In the genomic region with DNA sequence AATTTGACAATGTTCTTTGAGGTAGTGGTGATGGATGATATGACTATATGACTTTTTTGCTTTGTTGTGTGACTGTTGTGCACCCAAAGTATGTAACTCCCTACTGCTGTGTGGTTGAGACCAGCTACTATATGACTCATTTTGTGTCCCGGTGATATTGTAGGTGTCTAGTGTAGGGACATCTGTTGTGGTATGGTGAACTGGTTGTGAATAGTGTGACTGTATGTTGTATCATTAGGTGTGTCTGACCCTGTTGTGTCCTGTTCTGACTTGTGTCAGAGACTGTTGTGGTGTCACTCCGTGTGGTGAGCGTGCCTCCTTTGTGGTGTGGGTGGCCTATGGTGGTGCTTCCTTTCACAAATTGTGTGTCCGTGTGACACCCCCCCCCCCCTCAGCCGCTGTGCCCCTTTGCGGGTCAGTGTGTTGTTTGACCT, we compare ENCODE assay signal across 2 cellular contexts.
TF ChIP-seq lines count a peak whose summit lies in the region.

No MANE protein-coding gene starts in this region.

TF ChIP-seq in IMR-90, 13 proteins besides CTCF, POLR2A, EP300 and RAD21:
- TF ChIP-seq RCOR1 (IDR thresholded peaks at IDR 0.05; ENCODE audit: insufficient replicate concordance, low read length), result no peak
- TF ChIP-seq, protein P1, sequence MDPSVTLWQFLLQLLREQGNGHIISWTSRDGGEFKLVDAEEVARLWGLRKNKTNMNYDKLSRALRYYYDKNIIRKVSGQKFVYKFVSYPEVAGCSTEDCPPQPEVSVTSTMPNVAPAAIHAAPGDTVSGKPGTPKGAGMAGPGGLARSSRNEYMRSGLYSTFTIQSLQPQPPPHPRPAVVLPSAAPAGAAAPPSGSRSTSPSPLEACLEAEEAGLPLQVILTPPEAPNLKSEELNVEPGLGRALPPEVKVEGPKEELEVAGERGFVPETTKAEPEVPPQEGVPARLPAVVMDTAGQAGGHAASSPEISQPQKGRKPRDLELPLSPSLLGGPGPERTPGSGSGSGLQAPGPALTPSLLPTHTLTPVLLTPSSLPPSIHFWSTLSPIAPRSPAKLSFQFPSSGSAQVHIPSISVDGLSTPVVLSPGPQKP (IDR thresholded peaks at IDR 0.05; ENCODE audit: borderline replicate concordance, low read depth, low read length), result no peak
- no peak for TF ChIP-seq RFX5 (IDR thresholded peaks at IDR 0.05; ENCODE audit: low read depth, low read length)

TF ChIP-seq in HepG2, 621 proteins besides CTCF, POLR2A, EP300 and RAD21:
- no peak for TF ChIP-seq ZNF703 (CRISPR knock-in tag; IDR thresholded peaks at IDR 0.05; ENCODE audit: borderline replicate concordance)
- TF ChIP-seq FOSL2 (CRISPR knock-in tag; IDR thresholded peaks at IDR 0.05), result peak; percentile 22; the same call in 1 of the 2 replicates
- no peak for TF ChIP-seq TCF7 (IDR thresholded peaks at IDR 0.05; ENCODE audit: low read depth)
- TF ChIP-seq, protein P2, sequence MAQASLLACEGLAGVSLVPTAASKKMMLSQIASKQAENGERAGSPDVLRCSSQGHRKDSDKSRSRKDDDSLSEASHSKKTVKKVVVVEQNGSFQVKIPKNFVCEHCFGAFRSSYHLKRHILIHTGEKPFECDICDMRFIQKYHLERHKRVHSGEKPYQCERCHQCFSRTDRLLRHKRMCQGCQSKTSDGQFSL (CRISPR knock-in tag; IDR thresholded peaks at IDR 0.05), result peak; percentile 6; the same call in 1 of the 2 replicates
- TF ChIP-seq, protein P3, sequence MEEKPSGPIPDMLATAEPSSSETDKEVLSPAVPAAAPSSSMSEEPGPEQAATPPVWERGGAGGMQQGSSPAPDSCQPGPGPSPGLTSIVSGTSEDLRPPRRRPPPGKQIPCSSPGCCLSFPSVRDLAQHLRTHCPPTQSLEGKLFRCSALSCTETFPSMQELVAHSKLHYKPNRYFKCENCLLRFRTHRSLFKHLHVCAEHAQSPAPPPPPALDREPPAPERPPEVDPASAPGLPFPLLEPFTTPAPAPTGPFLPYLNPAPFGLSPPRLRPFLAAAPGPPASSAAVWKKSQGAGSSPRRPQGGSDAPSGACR (CRISPR knock-in tag; IDR thresholded peaks at IDR 0.05), result no peak
- 0 out of 2 replicates have a peak, but pooled peaks have one; percentile 4 for TF ChIP-seq FOXK2 (IDR thresholded peaks at IDR 0.05)
- no peak for TF ChIP-seq FOXP1 (IDR thresholded peaks at IDR 0.05)
- no peak for TF ChIP-seq FOXP1 (CRISPR knock-in tag; IDR thresholded peaks at IDR 0.05)
- TF ChIP-seq CCAR2 (optimal IDR thresholded peaks at IDR 0.05; ENCODE audit: low read depth, low read length), result no peak
- 0 out of 2 replicates have a peak, but pooled peaks have one; percentile 8 for TF ChIP-seq YEATS2 (CRISPR knock-in tag; IDR thresholded peaks at IDR 0.05; ENCODE audit: borderline replicate concordance)
- TF ChIP-seq, protein P4, sequence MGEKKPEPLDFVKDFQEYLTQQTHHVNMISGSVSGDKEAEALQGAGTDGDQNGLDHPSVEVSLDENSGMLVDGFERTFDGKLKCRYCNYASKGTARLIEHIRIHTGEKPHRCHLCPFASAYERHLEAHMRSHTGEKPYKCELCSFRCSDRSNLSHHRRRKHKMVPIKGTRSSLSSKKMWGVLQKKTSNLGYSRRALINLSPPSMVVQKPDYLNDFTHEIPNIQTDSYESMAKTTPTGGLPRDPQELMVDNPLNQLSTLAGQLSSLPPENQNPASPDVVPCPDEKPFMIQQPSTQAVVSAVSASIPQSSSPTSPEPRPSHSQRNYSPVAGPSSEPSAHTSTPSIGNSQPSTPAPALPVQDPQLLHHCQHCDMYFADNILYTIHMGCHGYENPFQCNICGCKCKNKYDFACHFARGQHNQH (CRISPR knock-in tag; IDR thresholded peaks at IDR 0.05), result no peak
- TF ChIP-seq CEBPG (CRISPR knock-in tag; IDR thresholded peaks at IDR 0.05), result no peak
- TF ChIP-seq SSRP1 (CRISPR knock-in tag; IDR thresholded peaks at IDR 0.05), result no peak
- TF ChIP-seq, protein P5, sequence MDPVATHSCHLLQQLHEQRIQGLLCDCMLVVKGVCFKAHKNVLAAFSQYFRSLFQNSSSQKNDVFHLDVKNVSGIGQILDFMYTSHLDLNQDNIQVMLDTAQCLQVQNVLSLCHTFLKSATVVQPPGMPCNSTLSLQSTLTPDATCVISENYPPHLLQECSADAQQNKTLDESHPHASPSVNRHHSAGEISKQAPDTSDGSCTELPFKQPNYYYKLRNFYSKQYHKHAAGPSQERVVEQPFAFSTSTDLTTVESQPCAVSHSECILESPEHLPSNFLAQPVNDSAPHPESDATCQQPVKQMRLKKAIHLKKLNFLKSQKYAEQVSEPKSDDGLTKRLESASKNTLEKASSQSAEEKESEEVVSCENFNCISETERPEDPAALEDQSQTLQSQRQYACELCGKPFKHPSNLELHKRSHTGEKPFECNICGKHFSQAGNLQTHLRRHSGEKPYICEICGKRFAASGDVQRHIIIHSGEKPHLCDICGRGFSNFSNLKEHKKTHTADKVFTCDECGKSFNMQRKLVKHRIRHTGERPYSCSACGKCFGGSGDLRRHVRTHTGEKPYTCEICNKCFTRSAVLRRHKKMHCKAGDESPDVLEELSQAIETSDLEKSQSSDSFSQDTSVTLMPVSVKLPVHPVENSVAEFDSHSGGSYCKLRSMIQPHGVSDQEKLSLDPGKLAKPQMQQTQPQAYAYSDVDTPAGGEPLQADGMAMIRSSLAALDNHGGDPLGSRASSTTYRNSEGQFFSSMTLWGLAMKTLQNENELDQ (CRISPR knock-in tag; IDR thresholded peaks at IDR 0.05; ENCODE audit: borderline replicate concordance), result 0 out of 2 replicates have a peak, but pooled peaks have one; percentile 18
- no peak for TF ChIP-seq ZNF180 (CRISPR knock-in tag; IDR thresholded peaks at IDR 0.05; ENCODE audit: borderline replicate concordance, low read depth)
- no peak for TF ChIP-seq RNF2 (conservative IDR thresholded peaks at IDR 0.05; ENCODE audit: low read depth)
- TF ChIP-seq, protein P6, sequence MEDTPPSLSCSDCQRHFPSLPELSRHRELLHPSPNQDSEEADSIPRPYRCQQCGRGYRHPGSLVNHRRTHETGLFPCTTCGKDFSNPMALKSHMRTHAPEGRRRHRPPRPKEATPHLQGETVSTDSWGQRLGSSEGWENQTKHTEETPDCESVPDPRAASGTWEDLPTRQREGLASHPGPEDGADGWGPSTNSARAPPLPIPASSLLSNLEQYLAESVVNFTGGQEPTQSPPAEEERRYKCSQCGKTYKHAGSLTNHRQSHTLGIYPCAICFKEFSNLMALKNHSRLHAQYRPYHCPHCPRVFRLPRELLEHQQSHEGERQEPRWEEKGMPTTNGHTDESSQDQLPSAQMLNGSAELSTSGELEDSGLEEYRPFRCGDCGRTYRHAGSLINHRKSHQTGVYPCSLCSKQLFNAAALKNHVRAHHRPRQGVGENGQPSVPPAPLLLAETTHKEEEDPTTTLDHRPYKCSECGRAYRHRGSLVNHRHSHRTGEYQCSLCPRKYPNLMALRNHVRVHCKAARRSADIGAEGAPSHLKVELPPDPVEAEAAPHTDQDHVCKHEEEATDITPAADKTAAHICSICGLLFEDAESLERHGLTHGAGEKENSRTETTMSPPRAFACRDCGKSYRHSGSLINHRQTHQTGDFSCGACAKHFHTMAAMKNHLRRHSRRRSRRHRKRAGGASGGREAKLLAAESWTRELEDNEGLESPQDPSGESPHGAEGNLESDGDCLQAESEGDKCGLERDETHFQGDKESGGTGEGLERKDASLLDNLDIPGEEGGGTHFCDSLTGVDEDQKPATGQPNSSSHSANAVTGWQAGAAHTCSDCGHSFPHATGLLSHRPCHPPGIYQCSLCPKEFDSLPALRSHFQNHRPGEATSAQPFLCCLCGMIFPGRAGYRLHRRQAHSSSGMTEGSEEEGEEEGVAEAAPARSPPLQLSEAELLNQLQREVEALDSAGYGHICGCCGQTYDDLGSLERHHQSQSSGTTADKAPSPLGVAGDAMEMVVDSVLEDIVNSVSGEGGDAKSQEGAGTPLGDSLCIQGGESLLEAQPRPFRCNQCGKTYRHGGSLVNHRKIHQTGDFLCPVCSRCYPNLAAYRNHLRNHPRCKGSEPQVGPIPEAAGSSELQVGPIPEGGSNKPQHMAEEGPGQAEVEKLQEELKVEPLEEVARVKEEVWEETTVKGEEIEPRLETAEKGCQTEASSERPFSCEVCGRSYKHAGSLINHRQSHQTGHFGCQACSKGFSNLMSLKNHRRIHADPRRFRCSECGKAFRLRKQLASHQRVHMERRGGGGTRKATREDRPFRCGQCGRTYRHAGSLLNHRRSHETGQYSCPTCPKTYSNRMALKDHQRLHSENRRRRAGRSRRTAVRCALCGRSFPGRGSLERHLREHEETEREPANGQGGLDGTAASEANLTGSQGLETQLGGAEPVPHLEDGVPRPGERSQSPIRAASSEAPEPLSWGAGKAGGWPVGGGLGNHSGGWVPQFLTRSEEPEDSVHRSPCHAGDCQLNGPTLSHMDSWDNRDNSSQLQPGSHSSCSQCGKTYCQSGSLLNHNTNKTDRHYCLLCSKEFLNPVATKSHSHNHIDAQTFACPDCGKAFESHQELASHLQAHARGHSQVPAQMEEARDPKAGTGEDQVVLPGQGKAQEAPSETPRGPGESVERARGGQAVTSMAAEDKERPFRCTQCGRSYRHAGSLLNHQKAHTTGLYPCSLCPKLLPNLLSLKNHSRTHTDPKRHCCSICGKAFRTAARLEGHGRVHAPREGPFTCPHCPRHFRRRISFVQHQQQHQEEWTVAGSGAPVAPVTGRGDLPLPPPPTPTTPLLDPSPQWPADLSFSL (CRISPR knock-in tag; IDR thresholded peaks at IDR 0.05), result peak; percentile 99
- no peak for TF ChIP-seq ETV6 (CRISPR knock-in tag; conservative IDR thresholded peaks at IDR 0.05)
- TF ChIP-seq TEAD3 (CRISPR knock-in tag; optimal IDR thresholded peaks at IDR 0.05; ENCODE audit: borderline replicate concordance), result peak; percentile 3
- 0 out of 2 replicates have a peak, but pooled peaks have one; percentile 40 for TF ChIP-seq ZNF737 (CRISPR knock-in tag; IDR thresholded peaks at IDR 0.05; ENCODE audit: borderline replicate concordance)
